ENCODE assay signal across 15 cellular contexts in the genomic region with DNA sequence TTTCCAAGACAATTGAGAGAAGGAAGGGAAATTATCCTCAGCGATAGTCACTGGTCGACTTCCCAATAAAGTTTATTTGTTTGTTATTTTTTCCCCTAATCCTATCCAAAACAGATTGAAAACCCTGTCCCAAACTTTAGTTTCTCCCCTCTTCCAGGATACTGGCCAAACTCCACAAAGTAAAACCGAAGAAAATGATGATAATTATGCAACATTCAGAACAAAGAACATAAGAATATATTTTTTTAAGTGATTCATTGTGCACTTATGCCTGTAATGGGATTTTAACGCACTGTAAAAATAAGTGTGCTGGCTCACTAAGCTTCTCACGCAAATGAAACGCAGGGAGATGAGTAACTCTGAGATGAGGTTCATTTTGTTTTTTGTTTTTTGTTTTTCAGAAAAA. TPM values are rescaled to one million over a fixed set of nuclear protein-coding genes. Genes with fewer than 3 reads are reported as not detected.
A peak's percentile ranks its signal among the peaks of the same experiment; 100 is the strongest.
DNase-seq lines count a peak whose midpoint lies in the region; ATAC-seq and TF ChIP-seq lines count a peak whose summit lies in the region.
"Had no signal": no experiment of that assay in that cellular context is flagged by ENCODE, and none has a peak within 500 bp of the region (broad histone marks: within the 10 kb centered on the region; RNA-seq: fewer than 3 reads in every experiment).

No MANE protein-coding gene starts in this region.

- H3K27me3 ChIP-seq in brain microvascular endothelial cell (replicated peaks) (no peaks in the 10 kb centered on the region), kidney epithelial cell (ENCODE audit: control insufficient read depth, insufficient read depth, low read length) (peaks cover 8% of the 10 kb centered on the region)

- ATAC-seq in GM21526 (IDR thresholded peaks at IDR 0.05; ENCODE audit: low FRiP score, unreplicated experiment) (no peak), GM19324 (IDR thresholded peaks at IDR 0.05; ENCODE audit: low FRiP score, unreplicated experiment) (no peak)
- ATAC-seq: activated CD8-positive, alpha-beta memory T cell treated with anti-CD3 and anti-CD28 coated beads, Interleukin-2, amount 10 ng/mL, durations not matched to agents 7 days and 5 days; lower lobe of right lung had no signal

- peak overlapping the region; percentile 100 for H3K27ac ChIP-seq in brain microvascular endothelial cell
- H3K27ac ChIP-seq: BLaER1, lower lobe of right lung, neutrophil had no signal

- H3K4me3 ChIP-seq in brain microvascular endothelial cell (ENCODE audit: low read depth, low read length) (peak overlapping the region; percentile 39), kidney epithelial cell (ENCODE audit: low read depth, low read length) (no peak overlapping the region)
- H3K4me3 ChIP-seq: BLaER1, lower lobe of right lung had no signal

- in situ Hi-C loops in brain microvascular endothelial cell (cut with HindIII; ENCODE audit: low pct_ligation_motif_present, low sequenced_read_pairs): loop anchor here (10.0 kb wide), 1 partner anchor 248 kb away; no protein-coding TSS in a partner anchor

- no peaks in the 10 kb centered on the region for H3K4me1 Mint-ChIP-seq in T-helper 2 cell treated with Interferon-gamma antibody and Interleukin-4, amounts not matched to agents 5 μg/mL and 100 μg/mL, for 36 hours (ENCODE audit: low read depth)
- H3K4me1 Mint-ChIP-seq: activated CD8-positive, alpha-beta memory T cell treated with anti-CD3 and anti-CD28 coated beads, Interleukin-2, amount 10 ng/mL, durations not matched to agents 7 days and 5 days; activated naive CD4-positive, alpha-beta T cell treated with anti-CD3 and anti-CD28 coated beads, Interleukin-2, amount 50 U/mL, for 24 hours had no signal

- H3K36me3 ChIP-seq in brain microvascular endothelial cell (replicated peaks) (no peaks in the 10 kb centered on the region), kidney epithelial cell (ENCODE audit: control insufficient read depth, insufficient read depth, low read length) (no peaks in the 10 kb centered on the region)
- H3K36me3 ChIP-seq: BLaER1, lower lobe of right lung, neutrophil had no signal

- no peak overlapping the region for H3K4me3 Mint-ChIP-seq in T-helper 2 cell treated with Interferon-gamma antibody and Interleukin-4, amounts not matched to agents 5 μg/mL and 100 μg/mL, for 36 hours
- H3K4me3 Mint-ChIP-seq: activated CD8-positive, alpha-beta memory T cell treated with anti-CD3 and anti-CD28 coated beads, Interleukin-2, amount 10 ng/mL, durations not matched to agents 7 days and 5 days; activated naive CD4-positive, alpha-beta T cell treated with anti-CD3 and anti-CD28 coated beads, Interleukin-2, amount 50 U/mL, for 24 hours had no signal

- peaks cover 56% of the 10 kb centered on the region for H3K27me3 Mint-ChIP-seq in T-helper 2 cell treated with Interferon-gamma antibody and Interleukin-4, amounts not matched to agents 5 μg/mL and 100 μg/mL, for 36 hours (ENCODE audit: low read depth)

- TF ChIP-seq CTCF in brain microvascular endothelial cell (IDR thresholded peaks at IDR 0.05; ENCODE audit: low read depth, low read length, missing control alignments) (no peak), kidney epithelial cell (IDR thresholded peaks at IDR 0.05; ENCODE audit: insufficient read depth, low read length, poor library complexity, severe bottlenecking) (no peak)

- no peaks in the 10 kb centered on the region for H3K36me3 Mint-ChIP-seq in T-helper 2 cell treated with Interferon-gamma antibody and Interleukin-4, amounts not matched to agents 5 μg/mL and 100 μg/mL, for 36 hours (ENCODE audit: low read depth)
- H3K36me3 Mint-ChIP-seq: activated CD8-positive, alpha-beta memory T cell treated with anti-CD3 and anti-CD28 coated beads, Interleukin-2, amount 10 ng/mL, durations not matched to agents 7 days and 5 days; activated naive CD4-positive, alpha-beta T cell treated with anti-CD3 and anti-CD28 coated beads, Interleukin-2, amount 50 U/mL, for 24 hours had no signal

- peak; percentile 75 for DNase-seq in AG08395 (ENCODE audit: low spot score)
- DNase-seq in HS-5 (ENCODE audit: low read depth): peak; percentile 59
- DNase-seq in brain microvascular endothelial cell: peak; percentile 84
- peak; percentile 68 for DNase-seq in kidney epithelial cell (ENCODE audit: low read depth)
- DNase-seq in effector CD4-positive, alpha-beta T cell: no peak
- DNase-seq in T-helper 2 cell treated with Interferon-gamma antibody and Interleukin-4, amounts not matched to agents 5 μg/mL and 100 μg/mL, for 36 hours (ENCODE audit: low spot score): no peak
- DNase-seq: activated CD8-positive, alpha-beta memory T cell treated with anti-CD3 and anti-CD28 coated beads, Interleukin-2, amount 10 ng/mL, durations not matched to agents 7 days and 5 days; hypothalamus; lower lobe of right lung; NCI-H748 treated with DMSO at 0.1 percent for 48 hours had no signal

- H3K27ac Mint-ChIP-seq in T-helper 2 cell treated with Interferon-gamma antibody and Interleukin-4, amounts not matched to agents 5 μg/mL and 100 μg/mL, for 36 hours: no peak overlapping the region
- H3K27ac Mint-ChIP-seq: activated CD8-positive, alpha-beta memory T cell treated with anti-CD3 and anti-CD28 coated beads, Interleukin-2, amount 10 ng/mL, durations not matched to agents 7 days and 5 days; activated naive CD4-positive, alpha-beta T cell treated with anti-CD3 and anti-CD28 coated beads, Interleukin-2, amount 50 U/mL, for 24 hours had no signal

- H3K9me3 Mint-ChIP-seq in T-helper 2 cell treated with Interferon-gamma antibody and Interleukin-4, amounts not matched to agents 5 μg/mL and 100 μg/mL, for 36 hours: no peaks in the 10 kb centered on the region
- H3K9me3 Mint-ChIP-seq: activated naive CD4-positive, alpha-beta T cell treated with anti-CD3 and anti-CD28 coated beads, Interleukin-2, amount 50 U/mL, for 24 hours had no signal

RNA-seq across cellular contexts. Expression of gene GLIS1, which starts 6.0 kb away (rescaled TPM):
- total RNA-seq in kidney epithelial cell: 0.63 and 0.75 TPM in 2 replicates
- total RNA-seq: activated CD8-positive, alpha-beta memory T cell treated with anti-CD3 and anti-CD28 coated beads, Interleukin-2, amount 10 ng/mL, durations not matched to agents 7 days and 5 days; lower lobe of right lung had no signal

Comparison
In these comparisons a context has a peak if more than half of its experiments do, and no peak if none do; other contexts are left out.
1. DNase-seq: peak in AG08395 (single experiment), HS-5 (single experiment), brain microvascular endothelial cell (single experiment) and kidney epithelial cell (single experiment); none in effector CD4-positive, alpha-beta T cell (single experiment) and T-helper 2 cell treated with Interferon-gamma antibody and Interleukin-4, amounts not matched to agents 5 μg/mL and 100 μg/mL, for 36 hours (single experiment).